In genomic region chr1:221712198-221712684, GRCh38 we compare ENCODE assay signal across 7 cellular contexts. TPM values are rescaled to one million over a fixed set of nuclear protein-coding genes. Genes with fewer than 3 reads are reported as not detected.
DNase-seq lines count a peak whose midpoint lies in the region; ATAC-seq and TF ChIP-seq lines count a peak whose summit lies in the region.

No MANE protein-coding gene starts in this region.

- TF ChIP-seq CTCF in breast epithelium (IDR thresholded peaks at IDR 0.05) (no peak), psoas muscle (IDR thresholded peaks at IDR 0.05) (no peak)

- H3K36me3 ChIP-seq in breast epithelium: no peaks in the 10 kb centered on the region
- H3K36me3 ChIP-seq in psoas muscle (ENCODE audit: insufficient read depth in 1 of 2, low read depth in 1 of 2): no peaks in the 10 kb centered on the region

- WGBS in psoas muscle, 3 donors: 40 to 65% (median 49%) methylated on average over 1 of the region's 1 CpG

- no peaks in the 10 kb centered on the region for H3K27me3 ChIP-seq in breast epithelium
- no peaks in the 10 kb centered on the region for H3K27me3 ChIP-seq in psoas muscle (ENCODE audit: insufficient read depth in 3 of 3, low read length in 2 of 3)

- peak; percentile 52 for ATAC-seq in GM18511 (IDR thresholded peaks at IDR 0.05; ENCODE audit: unreplicated experiment)
- peak; percentile 48 for ATAC-seq in HG02588 (IDR thresholded peaks at IDR 0.05; ENCODE audit: unreplicated experiment)
- peak in 3 of 4 donors; percentile 54 to 69 (median 55) for ATAC-seq in psoas muscle

- H3K27ac ChIP-seq in breast epithelium (peak overlapping the region; percentile 4 to 58), psoas muscle (peak overlapping the region; percentile 82)

- TF ChIP-seq POLR2A in breast epithelium (IDR thresholded peaks at IDR 0.05): no peak

- intact Hi-C loops in breast epithelium (cut with DNase I; ENCODE audit: low total_unique reads) (no loop called here), psoas muscle (cut with DNase I) (no loop called here)

- no peaks in the 10 kb centered on the region for H3K4me1 ChIP-seq in breast epithelium
- H3K4me1 ChIP-seq in psoas muscle: peaks cover 59% of the 10 kb centered on the region

- DNase-seq in NOMO-1 treated with DMSO at 0.1 percent for 48 hours (lab: John Stamatoyannopoulos, UW; ENCODE audit: unreplicated experiment): peak; percentile 79
- DNase-seq in breast epithelium (ENCODE audit: low spot score in 2 of 2): no peak
- DNase-seq in psoas muscle: no peak
- no peak for DNase-seq in NCI-H2081 treated with DMSO at 0.1 percent for 48 hours (lab: John Stamatoyannopoulos, UW)
- no peak for DNase-seq in NCI-H2171 (lab: John Stamatoyannopoulos, UW)

- H3K4me3 ChIP-seq in breast epithelium (no peak overlapping the region), psoas muscle (no peak overlapping the region)

- H3K9me3 ChIP-seq in breast epithelium: no peaks in the 10 kb centered on the region
- H3K9me3 ChIP-seq in psoas muscle: no peaks in the 10 kb centered on the region

RNA-seq across cellular contexts. Expression of gene DUSP10, which starts 29.6 kb away (rescaled TPM):
- 10 to 100 TPM; 15.5 to 33.2 (median 28.2) TPM for total RNA-seq in breast epithelium
- total RNA-seq in psoas muscle: 10 to 100 TPM in 2 of 4 donors, 1 to 10 TPM in 2; 5.2 to 15.5 (median 9.3) TPM
- 1 to 10 TPM; 4.7 to 6.1 (median 4.8) TPM for polyA plus RNA-seq in psoas muscle
